In the genomic region with DNA sequence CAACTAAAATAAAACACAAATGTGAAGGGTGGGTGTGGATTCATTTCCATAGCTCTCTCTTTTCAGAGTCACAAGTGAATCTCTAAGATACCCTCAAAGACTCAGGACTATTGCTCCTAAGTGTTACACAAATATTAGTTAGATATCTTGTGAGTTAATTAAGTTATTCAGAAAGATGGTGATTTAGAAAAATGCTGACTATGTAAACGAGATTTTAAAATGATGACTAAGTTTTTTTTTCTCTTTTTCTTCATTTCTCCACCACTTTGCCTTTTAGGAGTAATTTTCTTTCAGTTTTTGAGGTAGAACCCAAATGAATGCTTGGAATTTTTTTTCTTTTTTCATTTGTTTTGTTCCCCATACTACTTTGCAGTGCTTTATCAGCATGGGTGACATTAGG, we compare ENCODE assay signal across 31 cellular contexts.
"Had no signal": no experiment of that assay in that cellular context is flagged by ENCODE, and none has a peak within 500 bp of the region (broad histone marks: within the 10 kb centered on the region; RNA-seq: fewer than 3 reads in every experiment).

No MANE protein-coding gene starts in this region.

- ATAC-seq: natural killer cell; psoas muscle; right cardiac atrium; sciatic nerve; stimulated activated memory B cell treated with anti-CD40 and anti-IgM and Interleukin-4, amounts not matched to agents 10 μg/mL and 1 μg/mL and 100 μg/mL, for 72 hours; stimulated activated naive CD8-positive, alpha-beta T cell treated with anti-CD3 and anti-CD28 coated beads, Interleukin-15, amount 100 ng/mL, for 72 hours; stimulated activated naive CD8-positive, alpha-beta T cell treated with anti-CD3 and anti-CD28 coated beads, Interleukin-15, Interleukin-2, amounts not matched to agents 100 U/mL and 50 U/mL, for 24 hours; upper lobe of right lung had no signal

- DNase-seq: natural killer cell; occipital lobe; ovary; posterior cingulate gyrus; psoas muscle; right cardiac atrium; spleen; stimulated activated CD4-positive, alpha-beta T cell treated with anti-CD3 and anti-CD28 coated beads, Interleukin-12 subunit alpha, Interleukin-12 subunit beta, amount 100 ng/mL, for 4 hours; stimulated activated CD4-positive, alpha-beta T cell treated with anti-CD3 and anti-CD28 coated beads, Interleukin-1b, Interleukin-23, amount 100 ng/mL, for 48 hours; stimulated activated CD4-positive, alpha-beta T cell treated with anti-CD3 and anti-CD28 coated beads, Interleukin-4, amount 100 ng/mL, for 1 hour; stimulated activated CD4-positive, alpha-beta T cell treated with anti-CD3 and anti-CD28 coated beads, Interleukin-4, amount 100 ng/mL, for 4 hours; stimulated activated CD8-positive, alpha-beta memory T cell treated with anti-CD3 and anti-CD28 coated beads, Interleukin-4, amount 100 ng/mL, for 48 hours; stimulated activated naive CD4-positive, alpha-beta T cell; stimulated activated naive CD8-positive, alpha-beta T cell treated with anti-CD3 and anti-CD28 coated beads, Interleukin-15, amount 100 ng/mL, for 72 hours; stimulated activated naive CD8-positive, alpha-beta T cell treated with anti-CD3 and anti-CD28 coated beads, Interleukin-15, Interleukin-2, amounts not matched to agents 100 U/mL and 50 U/mL, for 24 hours; substantia nigra; testis; tibial artery; transverse colon; upper lobe of right lung; uterus had no signal

- H3K4me3 Mint-ChIP-seq: natural killer cell; nephron; neural progenitor cell; stimulated activated memory B cell treated with anti-CD40 and anti-IgM and Interleukin-4, amounts not matched to agents 10 μg/mL and 1 μg/mL and 100 μg/mL, for 72 hours; stimulated activated naive CD8-positive, alpha-beta T cell treated with anti-CD3 and anti-CD28 coated beads, Interleukin-15, amount 100 ng/mL, for 72 hours; type B pancreatic cell had no signal

- H3K9me3 ChIP-seq: ovary, psoas muscle, spleen, suprapubic skin, testis, tibial artery, transverse colon, upper lobe of right lung, uterus had no signal

- H3K27ac ChIP-seq: neural progenitor cell, ovary, parathyroid adenoma, psoas muscle, skin epidermis, spleen, suprapubic skin, testis, tibial artery, transverse colon, upper lobe of right lung, uterus had no signal

- H3K4me1 ChIP-seq: neural progenitor cell, parathyroid adenoma, psoas muscle, spleen, suprapubic skin, testis, tibial artery, transverse colon, upper lobe of right lung, uterus had no signal

- H3K4me3 ChIP-seq: neural progenitor cell, ovary, psoas muscle, skin epidermis, smooth muscle cell, spleen, suprapubic skin, testis, tibial artery, transverse colon, upper lobe of right lung, uterus had no signal

- H3K27ac Mint-ChIP-seq: natural killer cell; nephron; neural progenitor cell; progenitor cell of endocrine pancreas; stimulated activated memory B cell treated with anti-CD40 and anti-IgM and Interleukin-4, amounts not matched to agents 10 μg/mL and 1 μg/mL and 100 μg/mL, for 72 hours; stimulated activated naive CD8-positive, alpha-beta T cell treated with anti-CD3 and anti-CD28 coated beads, Interleukin-15, amount 100 ng/mL, for 72 hours; type B pancreatic cell had no signal

- H3K36me3 Mint-ChIP-seq: natural killer cell; neural progenitor cell; stimulated activated memory B cell treated with anti-CD40 and anti-IgM and Interleukin-4, amounts not matched to agents 10 μg/mL and 1 μg/mL and 100 μg/mL, for 72 hours; type B pancreatic cell had no signal

- H3K36me3 ChIP-seq: neural progenitor cell, ovary, spleen, suprapubic skin, tibial artery, transverse colon, upper lobe of right lung, uterus had no signal

- H3K4me2 ChIP-seq: neural progenitor cell, smooth muscle cell had no signal

- H3K27me3 Mint-ChIP-seq: progenitor cell of endocrine pancreas; stimulated activated memory B cell treated with anti-CD40 and anti-IgM and Interleukin-4, amounts not matched to agents 10 μg/mL and 1 μg/mL and 100 μg/mL, for 72 hours; stimulated activated naive CD8-positive, alpha-beta T cell treated with anti-CD3 and anti-CD28 coated beads, Interleukin-15, amount 100 ng/mL, for 72 hours; type B pancreatic cell had no signal

- H3K27me3 ChIP-seq: neural progenitor cell, ovary, spleen, suprapubic skin, testis, tibial artery, transverse colon, upper lobe of right lung, uterus had no signal

- H3K4me1 Mint-ChIP-seq: natural killer cell; nephron; stimulated activated memory B cell treated with anti-CD40 and anti-IgM and Interleukin-4, amounts not matched to agents 10 μg/mL and 1 μg/mL and 100 μg/mL, for 72 hours; stimulated activated naive CD8-positive, alpha-beta T cell treated with anti-CD3 and anti-CD28 coated beads, Interleukin-15, amount 100 ng/mL, for 72 hours had no signal

- H2AFZ ChIP-seq: neural progenitor cell, parathyroid adenoma had no signal

- H3K9ac ChIP-seq: neural progenitor cell, parathyroid adenoma had no signal

- H3K79me2 ChIP-seq: parathyroid adenoma had no signal

- H3K9me3 Mint-ChIP-seq: nephron; neural progenitor cell; stimulated activated naive CD8-positive, alpha-beta T cell treated with anti-CD3 and anti-CD28 coated beads, Interleukin-15, amount 100 ng/mL, for 72 hours; type B pancreatic cell had no signal
